2 cellular contexts compared by ENCODE assay signal in genomic region chr20:32626407-32626806, GRCh38.
TF ChIP-seq lines count a peak whose summit lies in the region.

No MANE protein-coding gene starts in this region.

TF ChIP-seq in K562, 482 proteins besides CTCF, POLR2A, EP300 and RAD21:
- TF ChIP-seq RCOR1 (IDR thresholded peaks at IDR 0.05; ENCODE audit: borderline replicate concordance in 1 of 2, low read depth in 2 of 2, low read length in 2 of 2) = peak in 1 of 2 experiments; percentile 52; a peak in 1 of 4 replicates
- no peak for TF ChIP-seq CHAMP1 (IDR thresholded peaks at IDR 0.05)
- 0 out of 2 replicates have a peak, but pooled peaks have one; percentile 10 for TF ChIP-seq USF1 (CRISPR knock-in tag; IDR thresholded peaks at IDR 0.05)
- TF ChIP-seq CHD4 (IDR thresholded peaks at IDR 0.05; ENCODE audit: insufficient read depth, insufficient replicate concordance, low read depth, low read length, poor library complexity, severe bottlenecking) = peak; percentile 22
- TF ChIP-seq SREBF1 (IDR thresholded peaks at IDR 0.05; ENCODE audit: borderline replicate concordance, low read depth, low read length) = no peak
- TF ChIP-seq FOS (IDR thresholded peaks at IDR 0.05; ENCODE audit: extremely low read depth, insufficient read length) = no peak
- TF ChIP-seq CBX1 (IDR thresholded peaks at IDR 0.05; ENCODE audit: low read depth) = peak; percentile 66; the same call in 1 of the 2 replicates
- 0 out of 2 replicates have a peak, but pooled peaks have one; percentile 41 for TF ChIP-seq HDAC2 (IDR thresholded peaks at IDR 0.05)
- no peak for TF ChIP-seq BDP1 (IDR thresholded peaks at IDR 0.05; ENCODE audit: insufficient read depth, insufficient read length)
- TF ChIP-seq KDM1A (IDR thresholded peaks at IDR 0.05) = peak; percentile 49 to 81
- TF ChIP-seq BCOR (IDR thresholded peaks at IDR 0.05) = peak; percentile 83; the same call in 1 of the 2 replicates
- no peak for TF ChIP-seq SIN3A (IDR thresholded peaks at IDR 0.05; ENCODE audit: borderline replicate concordance in 2 of 2, control insufficient read depth in 1 of 2, low read depth in 2 of 2, low read length in 2 of 2)
- peak; percentile 85 for TF ChIP-seq RBM25 (IDR thresholded peaks at IDR 0.05; ENCODE audit: low read depth, low read length, severe bottlenecking)

TF ChIP-seq in HEK293T, 16 proteins besides CTCF, POLR2A, EP300 and RAD21:
- TF ChIP-seq LEF1 (IDR thresholded peaks at IDR 0.05; ENCODE audit: borderline replicate concordance) = no peak
- no peak for TF ChIP-seq ELF4 (IDR thresholded peaks at IDR 0.05)
- TF ChIP-seq CTBP1 (IDR thresholded peaks at IDR 0.05; ENCODE audit: borderline replicate concordance) = no peak
- TF ChIP-seq FOXA1 (IDR thresholded peaks at IDR 0.05) = no peak
- no peak for TF ChIP-seq PKNOX1 (IDR thresholded peaks at IDR 0.05)
- TF ChIP-seq HDGF (IDR thresholded peaks at IDR 0.05; ENCODE audit: borderline replicate concordance) = no peak
- no peak for TF ChIP-seq ARNT (IDR thresholded peaks at IDR 0.05)
- TF ChIP-seq NFRKB (IDR thresholded peaks at IDR 0.05) = no peak
- no peak for TF ChIP-seq SUZ12 (IDR thresholded peaks at IDR 0.05)
- no peak for TF ChIP-seq FOXM1 (IDR thresholded peaks at IDR 0.05; ENCODE audit: borderline replicate concordance)
- no peak for TF ChIP-seq ZNF384 (IDR thresholded peaks at IDR 0.05)
- TF ChIP-seq TARDBP (IDR thresholded peaks at IDR 0.05) = no peak
TF ChIP-seq in HEK293T: peak in this region for 0.
